In the genomic region with DNA sequence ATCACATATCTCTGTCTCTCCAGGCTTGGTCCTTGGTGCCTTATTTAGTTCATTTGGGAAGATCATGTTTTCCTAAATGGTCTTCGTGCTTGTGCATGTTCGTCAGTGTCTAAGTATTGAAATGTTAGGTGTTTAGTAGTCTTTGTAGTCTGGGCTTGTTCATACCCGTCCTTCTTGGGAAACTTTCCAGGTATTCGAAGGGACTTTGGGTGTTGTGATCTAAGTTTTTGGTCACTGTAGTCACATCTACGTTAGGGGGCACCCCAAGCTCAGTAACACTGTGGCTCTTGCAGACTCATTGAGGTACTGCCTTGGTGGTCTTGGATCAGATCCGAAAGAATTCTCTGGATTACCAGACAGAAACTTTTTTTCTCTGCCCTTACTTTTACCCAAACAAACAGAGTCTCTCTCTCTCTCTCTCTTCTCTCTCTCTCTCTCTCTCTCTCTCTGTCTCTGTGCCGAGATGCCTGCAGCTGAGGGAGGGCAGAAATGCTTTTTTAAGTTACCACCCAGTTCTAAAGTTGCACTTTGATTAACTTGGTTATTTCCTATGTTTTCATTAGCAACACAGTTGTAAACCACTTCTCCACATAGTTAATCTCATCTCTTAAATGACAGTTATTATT, we compare ENCODE assay signal across 8 cellular contexts.
DNase-seq lines count a peak whose midpoint lies in the region; ATAC-seq, FAIRE-seq and TF ChIP-seq lines count a peak whose summit lies in the region.

No MANE protein-coding gene starts in this region.

- no peaks in the 10 kb centered on the region for H3K27me3 ChIP-seq in ovary

- no peak for TF ChIP-seq POLR2A in ovary (IDR thresholded peaks at IDR 0.05)

- no peak overlapping the region for H3K4me3 Mint-ChIP-seq in activated T-cell treated with anti-CD3 and anti-CD28 coated beads, Interleukin-2, amount 50 U/mL, for 72 hours
- no peak overlapping the region for H3K4me3 Mint-ChIP-seq in activated T-cell treated with anti-CD3 and anti-CD28 coated beads, Interleukin-2, amount 50 U/mL, for 4 hours
- no peak overlapping the region for H3K4me3 Mint-ChIP-seq in natural killer cell treated with Interleukin-12 subunit alpha and Interleukin-12 subunit beta and Interleukin-15 and Interleukin-18, amount 100 ng/mL, for 72 hours

- peaks cover 8% of the 10 kb centered on the region for H3K4me1 Mint-ChIP-seq in activated T-cell treated with anti-CD3 and anti-CD28 coated beads, Interleukin-2, amount 50 U/mL, for 72 hours (ENCODE audit: low read depth)
- H3K4me1 Mint-ChIP-seq in activated T-cell treated with anti-CD3 and anti-CD28 coated beads, Interleukin-2, amount 50 U/mL, for 4 hours (ENCODE audit: low read depth), result peaks cover 5% of the 10 kb centered on the region
- H3K4me1 Mint-ChIP-seq in natural killer cell treated with Interleukin-12 subunit alpha and Interleukin-12 subunit beta and Interleukin-15 and Interleukin-18, amount 100 ng/mL, for 72 hours (ENCODE audit: low read depth in 2 of 2), result no peaks in the 10 kb centered on the region

- H3K36me3 Mint-ChIP-seq in activated T-cell treated with anti-CD3 and anti-CD28 coated beads, Interleukin-2, amount 50 U/mL, for 72 hours (ENCODE audit: insufficient read depth in 2 of 2), result peaks cover 0 to 3% of the 10 kb centered on the region in 2 donors
- H3K36me3 Mint-ChIP-seq in activated T-cell treated with anti-CD3 and anti-CD28 coated beads, Interleukin-2, amount 50 U/mL, for 4 hours (ENCODE audit: insufficient read depth), result no peaks in the 10 kb centered on the region
- no peaks in the 10 kb centered on the region for H3K36me3 Mint-ChIP-seq in natural killer cell treated with Interleukin-12 subunit alpha and Interleukin-12 subunit beta and Interleukin-15 and Interleukin-18, amount 100 ng/mL, for 72 hours

- H3K9me3 Mint-ChIP-seq in activated T-cell treated with anti-CD3 and anti-CD28 coated beads, Interleukin-2, amount 50 U/mL, for 72 hours, result no peaks in the 10 kb centered on the region
- no peaks in the 10 kb centered on the region for H3K9me3 Mint-ChIP-seq in activated T-cell treated with anti-CD3 and anti-CD28 coated beads, Interleukin-2, amount 50 U/mL, for 4 hours
- no peaks in the 10 kb centered on the region for H3K9me3 Mint-ChIP-seq in natural killer cell treated with Interleukin-12 subunit alpha and Interleukin-12 subunit beta and Interleukin-15 and Interleukin-18, amount 100 ng/mL, for 72 hours

- no peak overlapping the region for H3K27ac Mint-ChIP-seq in activated T-cell treated with anti-CD3 and anti-CD28 coated beads, Interleukin-2, amount 50 U/mL, for 72 hours
- H3K27ac Mint-ChIP-seq in natural killer cell treated with Interleukin-12 subunit alpha and Interleukin-12 subunit beta and Interleukin-15 and Interleukin-18, amount 100 ng/mL, for 72 hours, result no peak overlapping the region

- DNase-seq in activated T-cell treated with anti-CD3 and anti-CD28 coated beads, Interleukin-2, amount 50 U/mL, for 72 hours, result peak; percentile 1 to 24
- DNase-seq in activated T-cell treated with anti-CD3 and anti-CD28 coated beads, Interleukin-2, amount 50 U/mL, for 4 hours, result no peak
- peak; percentile 3 for DNase-seq in NCI-H82 treated with DMSO at 0.1 percent for 48 hours (lab: John Stamatoyannopoulos, UW; ENCODE audit: unreplicated experiment)
- DNase-seq in ovary, result peak in 4 of 5 donors; percentile 35 to 49 (median 39)
- no peak for DNase-seq in omental fat pad (ENCODE audit: low spot score)
- DNase-seq in natural killer cell treated with Interleukin-12 subunit alpha and Interleukin-12 subunit beta and Interleukin-15 and Interleukin-18, amount 100 ng/mL, for 72 hours (ENCODE audit: low spot score), result no peak
- no peak for DNase-seq in cerebellar nuclear complex (lab: John Stamatoyannopoulos, UW)

- intact Hi-C loops in ovary (cut with DNase I), result no loop called here

- no peak overlapping the region for H3K27ac ChIP-seq in ovary

- FAIRE-seq in endometrium (lab: Jason Lieb, UNC), result peak; percentile 21

- no peak overlapping the region for H3K4me3 ChIP-seq in ovary

- peak in 1 of 2 donors; percentile 46 for ATAC-seq in activated T-cell treated with anti-CD3 and anti-CD28 coated beads, Interleukin-2, amount 50 U/mL, for 72 hours (replicated peaks in 1 of 2)
- no peak for ATAC-seq in activated T-cell treated with anti-CD3 and anti-CD28 coated beads, Interleukin-2, amount 50 U/mL, for 4 hours
- no peak for ATAC-seq in omental fat pad (ENCODE audit: low FRiP score)
- no peak for ATAC-seq in natural killer cell treated with Interleukin-12 subunit alpha and Interleukin-12 subunit beta and Interleukin-15 and Interleukin-18, amount 100 ng/mL, for 72 hours

- no peak for TF ChIP-seq EP300 in ovary (IDR thresholded peaks at IDR 0.05)

- H3K36me3 ChIP-seq in ovary, result no peaks in the 10 kb centered on the region

- H3K27me3 Mint-ChIP-seq in activated T-cell treated with anti-CD3 and anti-CD28 coated beads, Interleukin-2, amount 50 U/mL, for 72 hours (ENCODE audit: low read depth), result peaks cover 35% of the 10 kb centered on the region
- H3K27me3 Mint-ChIP-seq in activated T-cell treated with anti-CD3 and anti-CD28 coated beads, Interleukin-2, amount 50 U/mL, for 4 hours (ENCODE audit: low read depth), result no peaks in the 10 kb centered on the region
- H3K27me3 Mint-ChIP-seq in natural killer cell treated with Interleukin-12 subunit alpha and Interleukin-12 subunit beta and Interleukin-15 and Interleukin-18, amount 100 ng/mL, for 72 hours, result peaks cover 14 to 17% of the 10 kb centered on the region in 2 donors

- no peaks in the 10 kb centered on the region for H3K9me3 ChIP-seq in ovary

- no peaks in the 10 kb centered on the region for H3K4me1 ChIP-seq in ovary (ENCODE audit: insufficient read depth)

- WGBS in ovary, 3 donors, result 17 to 21% (median 20%) methylated on average over 7 of the region's 7 CpGs

- TF ChIP-seq CTCF in ovary (IDR thresholded peaks at IDR 0.05) (peak in 1 of 3 donors; percentile 42), omental fat pad (IDR thresholded peaks at IDR 0.05) (no peak)

Comparison
In these comparisons a context has a peak if more than half of its experiments do, and no peak if none do; other contexts are left out.
1. DNase-seq: peak in activated T-cell treated with anti-CD3 and anti-CD28 coated beads, Interleukin-2, amount 50 U/mL, for 72 hours (2 of 2), NCI-H82 treated with DMSO at 0.1 percent for 48 hours (single experiment) and ovary (4 of 5); none in activated T-cell treated with anti-CD3 and anti-CD28 coated beads, Interleukin-2, amount 50 U/mL, for 4 hours (single experiment), omental fat pad (single experiment), natural killer cell treated with Interleukin-12 subunit alpha and Interleukin-12 subunit beta and Interleukin-15 and Interleukin-18, amount 100 ng/mL, for 72 hours (single experiment) and cerebellar nuclear complex (0 of 2).